In the genomic region with DNA sequence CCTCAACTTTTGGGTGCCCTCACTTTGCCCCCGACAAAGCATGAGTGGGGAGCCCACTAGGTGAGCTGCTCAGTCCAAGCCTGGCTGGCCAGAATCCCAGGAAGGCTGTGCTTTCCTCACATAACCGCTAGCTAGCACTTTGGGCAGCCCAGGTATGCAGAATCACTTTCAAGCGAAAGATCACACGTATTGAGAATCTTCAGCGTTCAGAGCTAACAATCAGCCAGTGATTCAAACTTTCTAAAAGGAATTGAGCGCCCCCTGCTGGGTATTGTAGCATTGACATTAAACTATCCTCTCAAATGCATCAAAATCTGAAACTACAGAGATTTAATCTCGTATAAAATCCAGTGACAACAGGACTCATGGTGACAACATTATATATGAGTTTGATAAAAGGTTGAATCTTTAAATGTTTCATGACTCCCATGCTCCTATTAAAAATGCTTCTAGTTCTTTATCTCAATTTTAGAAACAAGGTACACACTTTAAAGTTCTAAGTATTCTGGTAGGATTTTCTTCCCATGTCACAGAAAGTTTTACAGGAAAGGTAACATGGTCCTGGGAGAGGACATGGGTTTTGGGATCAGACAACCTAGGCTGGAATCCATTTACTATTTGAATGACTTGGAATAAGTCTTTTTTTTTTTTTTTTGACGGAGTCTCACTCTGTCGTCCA, we compare ENCODE assay signal across 1 cellular context.
A peak's percentile ranks its signal among the peaks of the same experiment; 100 is the strongest.
TF ChIP-seq lines count a peak whose summit lies in the region.

No MANE protein-coding gene starts in this region.

TF ChIP-seq in IMR-90, 13 proteins besides CTCF, POLR2A, EP300 and RAD21:
- peak; percentile 93 for TF ChIP-seq SMC3 (IDR thresholded peaks at IDR 0.05; ENCODE audit: low read depth, low read length)
- TF ChIP-seq RFX5 (IDR thresholded peaks at IDR 0.05; ENCODE audit: low read depth, low read length), result no peak
